1 cellular context compared by ENCODE assay signal in the genomic region with DNA sequence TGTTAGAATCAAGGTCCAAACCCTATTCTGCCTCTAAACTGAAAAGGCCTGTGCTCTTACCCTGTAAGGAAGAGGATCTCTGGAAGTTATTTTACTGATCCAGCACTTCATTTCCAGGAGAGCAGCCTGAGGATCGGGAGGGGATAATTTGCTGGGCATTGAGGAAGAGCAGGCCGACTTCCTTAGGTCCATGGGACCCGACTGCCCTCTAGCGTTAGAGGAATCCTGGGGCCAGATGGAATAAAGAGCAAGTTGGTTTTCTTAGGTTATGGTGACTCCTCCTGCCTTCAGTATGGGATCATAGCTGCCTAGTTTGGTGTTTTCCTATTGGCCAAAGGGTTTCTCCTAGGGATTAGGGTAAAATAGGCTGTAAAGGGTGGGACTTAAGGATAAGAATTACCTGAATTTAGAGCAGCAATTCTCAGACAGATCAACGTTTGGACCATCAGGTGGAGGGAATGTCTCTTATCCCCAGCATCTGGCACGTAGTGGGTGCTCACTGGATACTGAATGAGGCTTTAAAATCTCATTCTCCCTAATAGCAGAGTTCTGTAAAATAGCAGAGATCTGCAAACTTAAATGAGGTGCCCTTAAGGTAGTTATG.
TF ChIP-seq lines count a peak whose summit lies in the region.

No MANE protein-coding gene starts in this region.

TF ChIP-seq in K562, 482 proteins besides CTCF, POLR2A, EP300 and RAD21 (continued from another document and continues in another):
- TF ChIP-seq, protein P1, sequence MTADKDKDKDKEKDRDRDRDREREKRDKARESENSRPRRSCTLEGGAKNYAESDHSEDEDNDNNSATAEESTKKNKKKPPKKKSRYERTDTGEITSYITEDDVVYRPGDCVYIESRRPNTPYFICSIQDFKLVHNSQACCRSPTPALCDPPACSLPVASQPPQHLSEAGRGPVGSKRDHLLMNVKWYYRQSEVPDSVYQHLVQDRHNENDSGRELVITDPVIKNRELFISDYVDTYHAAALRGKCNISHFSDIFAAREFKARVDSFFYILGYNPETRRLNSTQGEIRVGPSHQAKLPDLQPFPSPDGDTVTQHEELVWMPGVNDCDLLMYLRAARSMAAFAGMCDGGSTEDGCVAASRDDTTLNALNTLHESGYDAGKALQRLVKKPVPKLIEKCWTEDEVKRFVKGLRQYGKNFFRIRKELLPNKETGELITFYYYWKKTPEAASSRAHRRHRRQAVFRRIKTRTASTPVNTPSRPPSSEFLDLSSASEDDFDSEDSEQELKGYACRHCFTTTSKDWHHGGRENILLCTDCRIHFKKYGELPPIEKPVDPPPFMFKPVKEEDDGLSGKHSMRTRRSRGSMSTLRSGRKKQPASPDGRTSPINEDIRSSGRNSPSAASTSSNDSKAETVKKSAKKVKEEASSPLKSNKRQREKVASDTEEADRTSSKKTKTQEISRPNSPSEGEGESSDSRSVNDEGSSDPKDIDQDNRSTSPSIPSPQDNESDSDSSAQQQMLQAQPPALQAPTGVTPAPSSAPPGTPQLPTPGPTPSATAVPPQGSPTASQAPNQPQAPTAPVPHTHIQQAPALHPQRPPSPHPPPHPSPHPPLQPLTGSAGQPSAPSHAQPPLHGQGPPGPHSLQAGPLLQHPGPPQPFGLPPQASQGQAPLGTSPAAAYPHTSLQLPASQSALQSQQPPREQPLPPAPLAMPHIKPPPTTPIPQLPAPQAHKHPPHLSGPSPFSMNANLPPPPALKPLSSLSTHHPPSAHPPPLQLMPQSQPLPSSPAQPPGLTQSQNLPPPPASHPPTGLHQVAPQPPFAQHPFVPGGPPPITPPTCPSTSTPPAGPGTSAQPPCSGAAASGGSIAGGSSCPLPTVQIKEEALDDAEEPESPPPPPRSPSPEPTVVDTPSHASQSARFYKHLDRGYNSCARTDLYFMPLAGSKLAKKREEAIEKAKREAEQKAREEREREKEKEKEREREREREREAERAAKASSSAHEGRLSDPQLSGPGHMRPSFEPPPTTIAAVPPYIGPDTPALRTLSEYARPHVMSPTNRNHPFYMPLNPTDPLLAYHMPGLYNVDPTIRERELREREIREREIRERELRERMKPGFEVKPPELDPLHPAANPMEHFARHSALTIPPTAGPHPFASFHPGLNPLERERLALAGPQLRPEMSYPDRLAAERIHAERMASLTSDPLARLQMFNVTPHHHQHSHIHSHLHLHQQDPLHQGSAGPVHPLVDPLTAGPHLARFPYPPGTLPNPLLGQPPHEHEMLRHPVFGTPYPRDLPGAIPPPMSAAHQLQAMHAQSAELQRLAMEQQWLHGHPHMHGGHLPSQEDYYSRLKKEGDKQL (CRISPR knock-in tag; IDR thresholded peaks at IDR 0.05; ENCODE audit: borderline replicate concordance): no peak
- TF ChIP-seq KDM5B (IDR thresholded peaks at IDR 0.05; ENCODE audit: insufficient replicate concordance, low read depth, low read length) (no peak), EWSR1 (IDR thresholded peaks at IDR 0.05; ENCODE audit: borderline replicate concordance, low read depth, partially characterized antibody) (no peak), SREBF2 (CRISPR knock-in tag; IDR thresholded peaks at IDR 0.05) (no peak), STAT5B (CRISPR knock-in tag; IDR thresholded peaks at IDR 0.05) (no peak), MAZ (CRISPR knock-in tag; conservative IDR thresholded peaks at IDR 0.05 in 1 of 2, IDR thresholded peaks at IDR 0.05 in 1 of 2) (0 out of 4 replicates have a peak, but pooled peaks of 1 of the 2 experiments have one; percentile 46), CTBP1 (IDR thresholded peaks at IDR 0.05; ENCODE audit: borderline replicate concordance) (peak; percentile 45; the same call in 1 of the 2 replicates), ZNF274 (IDR thresholded peaks at IDR 0.05; ENCODE audit: borderline replicate concordance, low read depth, low read length) (no peak), RUNX1 (IDR thresholded peaks at IDR 0.05; ENCODE audit: low read depth) (no peak), XRCC5 (IDR thresholded peaks at IDR 0.05; ENCODE audit: low read depth, low read length) (no peak), ZNF431 (CRISPR knock-in tag; IDR thresholded peaks at IDR 0.05) (no peak), ESRRB (CRISPR knock-in tag; IDR thresholded peaks at IDR 0.05; ENCODE audit: borderline replicate concordance) (no peak), SRF (CRISPR knock-in tag; IDR thresholded peaks at IDR 0.05) (0 out of 4 replicates have a peak, but pooled peaks of 1 of the 2 experiments have one; percentile 25), MCM2 (IDR thresholded peaks at IDR 0.05; ENCODE audit: low read depth) (no peak), ZNF175 (CRISPR knock-in tag; IDR thresholded peaks at IDR 0.05; ENCODE audit: low read depth) (no peak), ARID2 (IDR thresholded peaks at IDR 0.05) (peak; percentile 98), BCOR (IDR thresholded peaks at IDR 0.05) (peak; percentile 15; the same call in 1 of the 2 replicates), PHF8 (IDR thresholded peaks at IDR 0.05; ENCODE audit: borderline replicate concordance, low read length) (no peak), ZC3H8 (IDR thresholded peaks at IDR 0.05) (no peak)
- TF ChIP-seq, protein P2, sequence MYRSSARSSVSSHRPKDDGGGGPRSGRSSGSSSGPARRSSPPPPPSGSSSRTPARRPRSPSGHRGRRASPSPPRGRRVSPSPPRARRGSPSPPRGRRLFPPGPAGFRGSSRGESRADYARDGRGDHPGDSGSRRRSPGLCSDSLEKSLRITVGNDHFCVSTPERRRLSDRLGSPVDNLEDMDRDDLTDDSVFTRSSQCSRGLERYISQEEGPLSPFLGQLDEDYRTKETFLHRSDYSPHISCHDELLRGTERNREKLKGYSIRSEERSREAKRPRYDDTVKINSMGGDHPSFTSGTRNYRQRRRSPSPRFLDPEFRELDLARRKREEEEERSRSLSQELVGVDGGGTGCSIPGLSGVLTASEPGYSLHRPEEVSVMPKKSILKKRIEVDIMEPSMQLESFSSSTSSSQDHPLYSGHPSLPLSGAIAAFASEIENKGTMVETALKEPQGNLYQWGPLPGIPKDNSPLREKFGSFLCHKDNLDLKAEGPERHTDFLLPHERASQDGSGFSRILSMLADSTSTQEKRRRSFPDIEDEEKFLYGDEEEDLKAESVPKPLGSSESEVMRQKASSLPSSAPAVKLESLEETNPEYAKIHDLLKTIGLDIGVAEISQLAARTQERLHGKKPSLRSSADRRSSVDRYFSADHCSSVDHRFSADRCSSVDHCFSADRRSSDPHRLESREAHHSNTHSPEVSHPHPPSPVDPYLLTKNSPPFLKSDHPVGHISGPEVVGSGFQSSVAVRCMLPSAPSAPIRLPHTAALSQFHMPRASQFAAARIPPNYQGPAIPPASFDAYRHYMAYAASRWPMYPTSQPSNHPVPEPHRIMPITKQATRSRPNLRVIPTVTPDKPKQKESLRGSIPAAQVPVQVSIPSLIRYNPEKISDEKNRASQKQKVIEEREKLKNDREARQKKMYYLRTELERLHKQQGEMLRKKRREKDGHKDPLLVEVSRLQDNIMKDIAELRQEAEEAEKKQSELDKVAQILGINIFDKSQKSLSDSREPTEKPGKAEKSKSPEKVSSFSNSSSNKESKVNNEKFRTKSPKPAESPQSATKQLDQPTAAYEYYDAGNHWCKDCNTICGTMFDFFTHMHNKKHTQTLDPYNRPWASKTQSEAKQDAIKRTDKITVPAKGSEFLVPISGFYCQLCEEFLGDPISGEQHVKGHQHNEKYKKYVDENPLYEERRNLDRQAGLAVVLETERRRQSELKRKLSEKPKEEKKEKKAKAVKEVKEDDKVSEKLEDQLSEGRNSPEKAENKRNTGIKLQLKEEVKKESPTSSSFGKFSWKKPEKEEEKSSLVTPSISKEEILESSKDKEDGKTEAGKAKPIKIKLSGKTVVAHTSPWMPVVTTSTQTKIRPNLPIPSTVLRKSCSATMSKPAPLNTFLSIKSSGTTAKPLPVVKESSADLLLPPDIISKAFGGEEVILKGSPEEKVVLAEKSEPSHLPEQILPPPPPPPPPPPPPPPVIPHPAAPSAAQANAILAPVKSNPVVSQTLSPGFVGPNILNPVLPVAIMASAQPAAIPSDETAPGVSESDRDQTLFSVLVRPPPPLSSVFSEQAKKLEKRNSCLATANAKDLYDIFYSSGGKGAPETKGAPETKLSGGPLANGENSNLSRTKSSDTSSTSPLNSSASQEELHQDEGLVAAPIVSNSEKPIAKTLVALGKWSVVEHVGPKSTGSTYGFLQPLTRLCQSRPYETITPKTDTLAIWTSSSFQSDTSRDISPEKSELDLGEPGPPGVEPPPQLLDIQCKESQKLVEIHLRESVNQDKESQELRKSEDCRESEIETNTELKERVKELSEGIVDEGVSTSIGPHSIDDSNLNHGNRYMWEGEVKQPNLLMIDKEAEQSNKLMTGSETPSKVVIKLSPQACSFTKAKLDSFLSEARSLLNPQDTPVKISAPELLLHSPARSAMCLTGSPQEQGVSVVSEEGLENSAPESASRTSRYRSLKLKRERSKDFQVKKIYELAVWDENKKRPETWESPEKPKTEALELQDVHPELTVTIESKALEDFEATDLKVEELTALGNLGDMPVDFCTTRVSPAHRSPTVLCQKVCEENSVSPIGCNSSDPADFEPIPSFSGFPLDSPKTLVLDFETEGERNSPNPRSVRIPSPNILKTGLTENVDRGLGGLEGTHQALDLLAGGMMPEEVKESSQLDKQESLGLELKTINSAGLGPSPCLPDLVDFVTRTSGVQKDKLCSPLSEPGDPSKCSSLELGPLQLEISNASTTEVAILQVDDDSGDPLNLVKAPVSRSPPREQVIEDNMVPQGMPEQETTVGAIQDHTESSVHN (IDR thresholded peaks at IDR 0.05; ENCODE audit: borderline replicate concordance in 1 of 2, low read depth in 1 of 2): no peak
- TF ChIP-seq, protein P3, sequence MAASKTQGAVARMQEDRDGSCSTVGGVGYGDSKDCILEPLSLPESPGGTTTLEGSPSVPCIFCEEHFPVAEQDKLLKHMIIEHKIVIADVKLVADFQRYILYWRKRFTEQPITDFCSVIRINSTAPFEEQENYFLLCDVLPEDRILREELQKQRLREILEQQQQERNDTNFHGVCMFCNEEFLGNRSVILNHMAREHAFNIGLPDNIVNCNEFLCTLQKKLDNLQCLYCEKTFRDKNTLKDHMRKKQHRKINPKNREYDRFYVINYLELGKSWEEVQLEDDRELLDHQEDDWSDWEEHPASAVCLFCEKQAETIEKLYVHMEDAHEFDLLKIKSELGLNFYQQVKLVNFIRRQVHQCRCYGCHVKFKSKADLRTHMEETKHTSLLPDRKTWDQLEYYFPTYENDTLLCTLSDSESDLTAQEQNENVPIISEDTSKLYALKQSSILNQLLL (CRISPR knock-in tag; IDR thresholded peaks at IDR 0.05; ENCODE audit: borderline replicate concordance): no peak
- TF ChIP-seq, protein P4, sequence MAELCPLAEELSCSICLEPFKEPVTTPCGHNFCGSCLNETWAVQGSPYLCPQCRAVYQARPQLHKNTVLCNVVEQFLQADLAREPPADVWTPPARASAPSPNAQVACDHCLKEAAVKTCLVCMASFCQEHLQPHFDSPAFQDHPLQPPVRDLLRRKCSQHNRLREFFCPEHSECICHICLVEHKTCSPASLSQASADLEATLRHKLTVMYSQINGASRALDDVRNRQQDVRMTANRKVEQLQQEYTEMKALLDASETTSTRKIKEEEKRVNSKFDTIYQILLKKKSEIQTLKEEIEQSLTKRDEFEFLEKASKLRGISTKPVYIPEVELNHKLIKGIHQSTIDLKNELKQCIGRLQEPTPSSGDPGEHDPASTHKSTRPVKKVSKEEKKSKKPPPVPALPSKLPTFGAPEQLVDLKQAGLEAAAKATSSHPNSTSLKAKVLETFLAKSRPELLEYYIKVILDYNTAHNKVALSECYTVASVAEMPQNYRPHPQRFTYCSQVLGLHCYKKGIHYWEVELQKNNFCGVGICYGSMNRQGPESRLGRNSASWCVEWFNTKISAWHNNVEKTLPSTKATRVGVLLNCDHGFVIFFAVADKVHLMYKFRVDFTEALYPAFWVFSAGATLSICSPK (IDR thresholded peaks at IDR 0.05; ENCODE audit: borderline replicate concordance): no peak
- TF ChIP-seq, protein P5, sequence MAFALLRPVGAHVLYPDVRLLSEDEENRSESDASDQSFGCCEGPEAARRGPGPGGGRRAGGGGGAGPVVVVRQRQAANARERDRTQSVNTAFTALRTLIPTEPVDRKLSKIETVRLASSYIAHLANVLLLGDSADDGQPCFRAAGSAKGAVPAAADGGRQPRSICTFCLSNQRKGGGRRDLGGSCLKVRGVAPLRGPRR (CRISPR knock-in tag; IDR thresholded peaks at IDR 0.05): no peak
- TF ChIP-seq, protein P6, sequence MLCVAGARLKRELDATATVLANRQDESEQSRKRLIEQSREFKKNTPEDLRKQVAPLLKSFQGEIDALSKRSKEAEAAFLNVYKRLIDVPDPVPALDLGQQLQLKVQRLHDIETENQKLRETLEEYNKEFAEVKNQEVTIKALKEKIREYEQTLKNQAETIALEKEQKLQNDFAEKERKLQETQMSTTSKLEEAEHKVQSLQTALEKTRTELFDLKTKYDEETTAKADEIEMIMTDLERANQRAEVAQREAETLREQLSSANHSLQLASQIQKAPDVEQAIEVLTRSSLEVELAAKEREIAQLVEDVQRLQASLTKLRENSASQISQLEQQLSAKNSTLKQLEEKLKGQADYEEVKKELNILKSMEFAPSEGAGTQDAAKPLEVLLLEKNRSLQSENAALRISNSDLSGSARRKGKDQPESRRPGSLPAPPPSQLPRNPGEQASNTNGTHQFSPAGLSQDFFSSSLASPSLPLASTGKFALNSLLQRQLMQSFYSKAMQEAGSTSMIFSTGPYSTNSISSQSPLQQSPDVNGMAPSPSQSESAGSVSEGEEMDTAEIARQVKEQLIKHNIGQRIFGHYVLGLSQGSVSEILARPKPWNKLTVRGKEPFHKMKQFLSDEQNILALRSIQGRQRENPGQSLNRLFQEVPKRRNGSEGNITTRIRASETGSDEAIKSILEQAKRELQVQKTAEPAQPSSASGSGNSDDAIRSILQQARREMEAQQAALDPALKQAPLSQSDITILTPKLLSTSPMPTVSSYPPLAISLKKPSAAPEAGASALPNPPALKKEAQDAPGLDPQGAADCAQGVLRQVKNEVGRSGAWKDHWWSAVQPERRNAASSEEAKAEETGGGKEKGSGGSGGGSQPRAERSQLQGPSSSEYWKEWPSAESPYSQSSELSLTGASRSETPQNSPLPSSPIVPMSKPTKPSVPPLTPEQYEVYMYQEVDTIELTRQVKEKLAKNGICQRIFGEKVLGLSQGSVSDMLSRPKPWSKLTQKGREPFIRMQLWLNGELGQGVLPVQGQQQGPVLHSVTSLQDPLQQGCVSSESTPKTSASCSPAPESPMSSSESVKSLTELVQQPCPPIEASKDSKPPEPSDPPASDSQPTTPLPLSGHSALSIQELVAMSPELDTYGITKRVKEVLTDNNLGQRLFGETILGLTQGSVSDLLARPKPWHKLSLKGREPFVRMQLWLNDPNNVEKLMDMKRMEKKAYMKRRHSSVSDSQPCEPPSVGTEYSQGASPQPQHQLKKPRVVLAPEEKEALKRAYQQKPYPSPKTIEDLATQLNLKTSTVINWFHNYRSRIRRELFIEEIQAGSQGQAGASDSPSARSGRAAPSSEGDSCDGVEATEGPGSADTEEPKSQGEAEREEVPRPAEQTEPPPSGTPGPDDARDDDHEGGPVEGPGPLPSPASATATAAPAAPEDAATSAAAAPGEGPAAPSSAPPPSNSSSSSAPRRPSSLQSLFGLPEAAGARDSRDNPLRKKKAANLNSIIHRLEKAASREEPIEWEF (CRISPR knock-in tag; IDR thresholded peaks at IDR 0.05): no peak
- TF ChIP-seq, protein P7, sequence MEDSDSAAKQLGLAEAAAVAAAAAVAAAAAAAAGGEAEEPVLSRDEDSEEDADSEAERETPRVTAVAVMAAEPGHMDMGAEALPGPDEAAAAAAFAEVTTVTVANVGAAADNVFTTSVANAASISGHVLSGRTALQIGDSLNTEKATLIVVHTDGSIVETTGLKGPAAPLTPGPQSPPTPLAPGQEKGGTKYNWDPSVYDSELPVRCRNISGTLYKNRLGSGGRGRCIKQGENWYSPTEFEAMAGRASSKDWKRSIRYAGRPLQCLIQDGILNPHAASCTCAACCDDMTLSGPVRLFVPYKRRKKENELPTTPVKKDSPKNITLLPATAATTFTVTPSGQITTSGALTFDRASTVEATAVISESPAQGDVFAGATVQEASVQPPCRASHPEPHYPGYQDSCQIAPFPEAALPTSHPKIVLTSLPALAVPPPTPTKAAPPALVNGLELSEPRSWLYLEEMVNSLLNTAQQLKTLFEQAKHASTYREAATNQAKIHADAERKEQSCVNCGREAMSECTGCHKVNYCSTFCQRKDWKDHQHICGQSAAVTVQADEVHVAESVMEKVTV (CRISPR knock-in tag; IDR thresholded peaks at IDR 0.05): peak; percentile 92
